ENCODE assay signal across 23 cellular contexts in the genomic region with DNA sequence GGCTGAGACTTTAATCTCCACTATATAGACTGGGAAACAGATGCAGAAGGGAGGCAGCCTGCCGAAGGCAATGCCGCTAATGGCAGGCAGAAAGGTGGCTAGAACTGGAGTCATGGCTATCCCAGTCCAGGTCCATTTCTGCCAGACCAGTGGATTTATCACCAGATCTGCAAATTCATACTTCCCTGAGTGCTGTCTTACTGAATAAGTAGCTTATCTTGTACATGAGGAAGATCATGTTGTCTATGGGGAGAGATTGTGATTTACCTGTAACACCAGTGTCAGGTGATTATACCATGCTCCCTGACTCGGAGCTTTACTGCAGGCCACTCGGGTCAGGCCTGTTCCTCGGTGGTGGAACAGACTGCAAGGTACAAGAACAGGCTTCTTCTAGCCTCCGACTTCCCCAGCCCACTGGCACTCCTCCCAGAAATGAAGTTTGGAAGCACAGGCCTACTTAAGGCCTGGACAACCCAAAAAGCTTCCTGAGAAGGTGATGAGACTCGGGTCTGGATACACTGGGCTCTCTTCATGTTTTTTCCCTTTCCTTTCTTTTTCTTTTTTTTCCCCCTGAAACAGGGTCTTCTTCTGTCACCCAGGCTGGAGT. TPM values are rescaled to one million over a fixed set of nuclear protein-coding genes. Genes with fewer than 3 reads are reported as not detected.
DNase-seq lines count a peak whose midpoint lies in the region; ATAC-seq and TF ChIP-seq lines count a peak whose summit lies in the region.
"Had no signal": no experiment of that assay in that cellular context is flagged by ENCODE, and none has a peak within 500 bp of the region (broad histone marks: within the 10 kb centered on the region; RNA-seq: fewer than 3 reads in every experiment).

No MANE protein-coding gene starts in this region.

- peaks cover 8% of the 10 kb centered on the region for H3K4me1 Mint-ChIP-seq in activated CD4-positive, alpha-beta T cell treated with anti-CD3 and anti-CD28 coated beads, Interleukin-2, amount 10 ng/mL, durations not matched to agents 24 days and 14 days
- H3K4me1 Mint-ChIP-seq in T-helper 2 cell treated with Interferon-gamma antibody and Interleukin-4, amounts not matched to agents 5 μg/mL and 100 μg/mL, for 36 hours (ENCODE audit: low read depth): peaks cover 12% of the 10 kb centered on the region

- peaks cover 3% of the 10 kb centered on the region for H3K9me1 ChIP-seq in IMR-90 (ENCODE audit: insufficient read depth, low read length)

- no TSS peak for BruUV-seq in IMR-90 (replicated peaks; lab: Mats Ljungman, UMichigan)

- no peak overlapping the region for H3K4me3 Mint-ChIP-seq in activated CD4-positive, alpha-beta T cell treated with anti-CD3 and anti-CD28 coated beads, Interleukin-2, amount 10 ng/mL, durations not matched to agents 24 days and 14 days
- H3K4me3 Mint-ChIP-seq in T-helper 2 cell treated with Interferon-gamma antibody and Interleukin-4, amounts not matched to agents 5 μg/mL and 100 μg/mL, for 36 hours: no peak overlapping the region
- H3K4me3 Mint-ChIP-seq: activated CD8-positive, alpha-beta T cell treated with anti-CD3 and anti-CD28 coated beads, Interleukin-2, amount 10 ng/mL, durations not matched to agents 7 days and 5 days had no signal

- H3K27ac Mint-ChIP-seq in activated CD4-positive, alpha-beta T cell treated with anti-CD3 and anti-CD28 coated beads, Interleukin-2, amount 10 ng/mL, durations not matched to agents 24 days and 14 days: no peak overlapping the region
- no peak overlapping the region for H3K27ac Mint-ChIP-seq in T-helper 2 cell treated with Interferon-gamma antibody and Interleukin-4, amounts not matched to agents 5 μg/mL and 100 μg/mL, for 36 hours
- H3K27ac Mint-ChIP-seq: activated CD8-positive, alpha-beta T cell treated with anti-CD3 and anti-CD28 coated beads, Interleukin-2, amount 10 ng/mL, durations not matched to agents 7 days and 5 days had no signal

- no peak overlapping the region for H2BK5ac ChIP-seq in IMR-90 (ENCODE audit: low read depth, low read length, poor library complexity, severe bottlenecking)

- H3K27ac ChIP-seq in IMR-90 (ENCODE audit: insufficient read depth, low read length): no peak overlapping the region
- peak overlapping the region in 3 of 4 donors; percentile 56 to 79 (median 77) for H3K27ac ChIP-seq in esophagus squamous epithelium
- peak overlapping the region; percentile 68 for H3K27ac ChIP-seq in parathyroid adenoma
- H3K27ac ChIP-seq in testis: peak overlapping the region; percentile 7 to 44
- H3K27ac ChIP-seq: neutrophil, upper lobe of left lung had no signal

- dilution Hi-C loops in IMR-90 (cut with HindIII; ENCODE audit: low sequenced_read_pairs, unreplicated experiment): no loop called here

- peak overlapping the region; percentile 14 for H2BK20ac ChIP-seq in IMR-90 (ENCODE audit: low read depth, low read length)

- H3K9me3 ChIP-seq in IMR-90 (ENCODE audit: control insufficient read depth, insufficient read depth, low read length): peaks cover 3% of the 10 kb centered on the region
- H3K9me3 ChIP-seq in esophagus squamous epithelium: no peaks in the 10 kb centered on the region
- H3K9me3 ChIP-seq in parathyroid adenoma (ENCODE audit: control insufficient read depth, low read length): no peaks in the 10 kb centered on the region
- H3K9me3 ChIP-seq in testis: no peaks in the 10 kb centered on the region
- 0 out of 2 replicates have a peak, but pooled peaks cover 2% of the 10 kb centered on the region for H3K9me3 ChIP-seq in MG63
- H3K9me3 ChIP-seq: neutrophil, upper lobe of left lung had no signal

- peak overlapping the region; percentile 26; the same call in 1 of the 2 replicates for H4K91ac ChIP-seq in IMR-90 (ENCODE audit: insufficient read depth, low read depth, low read length)

- peak overlapping the region; percentile 44; the same call in 1 of the 3 replicates for H2BK15ac ChIP-seq in IMR-90 (ENCODE audit: low read depth, low read length)

- H4K8ac ChIP-seq in IMR-90 (ENCODE audit: low read depth in 2 of 2, low read length in 2 of 2): peak overlapping the region in 1 of 2 experiments; percentile 5; a peak in 1 of 4 replicates

- TF ChIP-seq CTCF in IMR-90 (conservative IDR thresholded peaks at IDR 0.05; ENCODE audit: low read depth, low read length) (no peak), esophagus squamous epithelium (IDR thresholded peaks at IDR 0.05) (no peak), parathyroid adenoma (IDR thresholded peaks at IDR 0.05) (no peak), testis (IDR thresholded peaks at IDR 0.05) (no peak)

- H3K27me3 ChIP-seq in IMR-90 (ENCODE audit: control insufficient read depth, insufficient read depth, low read length) (no peaks in the 10 kb centered on the region), esophagus squamous epithelium (no peaks in the 10 kb centered on the region), parathyroid adenoma (ENCODE audit: control insufficient read depth, insufficient read depth, low read length) (no peaks in the 10 kb centered on the region), testis (no peaks in the 10 kb centered on the region), MG63 (no peaks in the 10 kb centered on the region)
- H3K27me3 ChIP-seq: neutrophil, upper lobe of left lung had no signal

- H3K4me2 ChIP-seq in IMR-90 (ENCODE audit: low read depth, low read length) (no peak overlapping the region), parathyroid adenoma (ENCODE audit: low read length) (no peak overlapping the region)

- peak overlapping the region; percentile 86 for H2AK5ac ChIP-seq in IMR-90 (ENCODE audit: low read depth, low read length)

- peak overlapping the region; percentile 17; the same call in 1 of the 2 replicates for H2BK120ac ChIP-seq in IMR-90 (ENCODE audit: low read depth, low read length)

- H2AK9ac ChIP-seq in IMR-90 (replicated peaks; ENCODE audit: low read depth, low read length, poor library complexity): no peak overlapping the region

- no peaks in the 10 kb centered on the region for H3K27me3 Mint-ChIP-seq in activated CD4-positive, alpha-beta T cell treated with anti-CD3 and anti-CD28 coated beads, Interleukin-2, amount 10 ng/mL, durations not matched to agents 24 days and 14 days
- no peaks in the 10 kb centered on the region for H3K27me3 Mint-ChIP-seq in T-helper 2 cell treated with Interferon-gamma antibody and Interleukin-4, amounts not matched to agents 5 μg/mL and 100 μg/mL, for 36 hours (ENCODE audit: low read depth)

- H3K36me3 ChIP-seq in IMR-90 (ENCODE audit: control insufficient read depth, insufficient read depth, low read length): no peaks in the 10 kb centered on the region; the same call in 1 of the 2 replicates
- no peaks in the 10 kb centered on the region for H3K36me3 ChIP-seq in esophagus squamous epithelium
- H3K36me3 ChIP-seq in parathyroid adenoma (ENCODE audit: control insufficient read depth, insufficient read depth, low read length): no peaks in the 10 kb centered on the region
- H3K36me3 ChIP-seq in testis (ENCODE audit: low read depth, missing control alignments): no peaks in the 10 kb centered on the region
- H3K36me3 ChIP-seq in MG63: no peaks in the 10 kb centered on the region; the same call in 1 of the 2 replicates
- H3K36me3 ChIP-seq: upper lobe of left lung had no signal

- H2AFZ ChIP-seq in IMR-90 (replicated peaks; ENCODE audit: low read length, poor library complexity) (peak overlapping the region; percentile 9), parathyroid adenoma (peak overlapping the region; percentile 67)

- H3K4ac ChIP-seq in IMR-90 (ENCODE audit: low read depth, low read length): peak overlapping the region; percentile 32

- no peaks in the 10 kb centered on the region for H3K79me2 ChIP-seq in parathyroid adenoma

- CTCF ChIA-PET in IMR-90 (lab: Yijun Ruan, JAX): no interaction called here

- WGBS in IMR-90 (ENCODE audit: extremely low coverage in 2 of 2, insufficient read length in 1 of 2), 2 experiments: 92% methylated on average over 2 of the region's 7 CpGs; no CpG with 5 or more reads in 1 of the 2 experiments
- 60 to 67% methylated on average over 6 to 7 of the region's 7 CpGs for WGBS in esophagus squamous epithelium, 2 donors
- 60 to 63% methylated on average over 2 to 7 of the region's 7 CpGs for WGBS in testis, 2 donors

- in situ Hi-C loops in IMR-90 (cut with MboI; ENCODE audit: low sequenced_read_pairs): no loop called here

- POLR2A ChIA-PET in IMR-90 (lab: Charles Lee; ENCODE audit: unreplicated experiment): no interaction called here

- TF ChIP-seq RAD21 in IMR-90 (IDR thresholded peaks at IDR 0.05; ENCODE audit: low read length): no peak

- H3K79me1 ChIP-seq in IMR-90 (ENCODE audit: low read depth in 1 of 2, low read length in 2 of 2): peaks cover 0 to 23% of the 10 kb centered on the region in 2 experiments; a peak in 2 of 4 replicates

- ATAC-seq in IMR-90 (ENCODE audit: low read depth): no peak
- ATAC-seq: activated CD4-positive, CD25-positive, alpha-beta regulatory T cell treated with anti-CD3 and anti-CD28 coated beads, Interleukin-2, amount 50 U/mL, for 24 hours; activated CD8-positive, alpha-beta T cell treated with anti-CD3 and anti-CD28 coated beads, Interleukin-2, amount 10 ng/mL, durations not matched to agents 7 days and 5 days; stimulated activated naive CD8-positive, alpha-beta T cell treated with anti-CD3 and anti-CD28 coated beads, Interleukin-15, Interleukin-2, amounts not matched to agents 100 U/mL and 50 U/mL, for 24 hours had no signal

- no peak for TF ChIP-seq POLR2A in IMR-90 (IDR thresholded peaks at IDR 0.05; ENCODE audit: low read depth, low read length)
- no peak for TF ChIP-seq POLR2A in esophagus squamous epithelium (IDR thresholded peaks at IDR 0.05)
- TF ChIP-seq POLR2A in testis (IDR thresholded peaks at IDR 0.05): no peak

- H3K36me3 Mint-ChIP-seq in activated CD4-positive, alpha-beta T cell treated with anti-CD3 and anti-CD28 coated beads, Interleukin-2, amount 10 ng/mL, durations not matched to agents 24 days and 14 days (ENCODE audit: low read depth): peaks cover 7% of the 10 kb centered on the region
- H3K36me3 Mint-ChIP-seq in T-helper 2 cell treated with Interferon-gamma antibody and Interleukin-4, amounts not matched to agents 5 μg/mL and 100 μg/mL, for 36 hours (ENCODE audit: low read depth): peaks cover 6% of the 10 kb centered on the region

- H3K9ac ChIP-seq in IMR-90 (ENCODE audit: low read depth, low read length) (no peak overlapping the region), parathyroid adenoma (no peak overlapping the region)

- H3K9me3 Mint-ChIP-seq in activated CD4-positive, alpha-beta T cell treated with anti-CD3 and anti-CD28 coated beads, Interleukin-2, amount 10 ng/mL, durations not matched to agents 24 days and 14 days: peaks cover 5% of the 10 kb centered on the region
- peaks cover 7% of the 10 kb centered on the region for H3K9me3 Mint-ChIP-seq in T-helper 2 cell treated with Interferon-gamma antibody and Interleukin-4, amounts not matched to agents 5 μg/mL and 100 μg/mL, for 36 hours

- H3K56ac ChIP-seq in IMR-90 (ENCODE audit: extremely low read depth, insufficient read depth, low read length): no peak overlapping the region

- H3K4me3 ChIP-seq in IMR-90 (ENCODE audit: insufficient read depth, low read depth, low read length) (no peak overlapping the region), esophagus squamous epithelium (no peak overlapping the region), parathyroid adenoma (ENCODE audit: low read depth, low read length) (no peak overlapping the region), testis (no peak overlapping the region), MG63 (no peak overlapping the region)
- H3K4me3 ChIP-seq: upper lobe of left lung had no signal

- intact Hi-C loops in IMR-90 (cut with micrococcal nuclease): no loop called here
- intact Hi-C loops in esophagus squamous epithelium (cut with DNase I): no loop called here
- intact Hi-C loops in testis (cut with DNase I; ENCODE audit: low total_unique reads): no loop called here
- intact Hi-C loops in activated CD4-positive, alpha-beta T cell treated with anti-CD3 and anti-CD28 coated beads, Interleukin-2, amount 10 ng/mL, durations not matched to agents 24 days and 14 days (cut with micrococcal nuclease): loop anchor here (5.0 kb wide), 1 partner anchor 122 kb away; no protein-coding TSS in a partner anchor

- H3K23ac ChIP-seq in IMR-90 (ENCODE audit: low read depth, low read length): no peak overlapping the region

- DNase-seq in IMR-90: no peak
- no peak for DNase-seq in esophagus squamous epithelium (lab: John Stamatoyannopoulos, UW)
- peak; percentile 64 for DNase-seq in testis
- DNase-seq in activated CD4-positive, alpha-beta T cell treated with anti-CD3 and anti-CD28 coated beads, Interleukin-2, amount 10 ng/mL, durations not matched to agents 24 days and 14 days: no peak
- no peak for DNase-seq in GM19238 (ENCODE audit: insufficient read length, low spot score)
- DNase-seq in T-helper 2 cell treated with Interferon-gamma antibody and Interleukin-4, amounts not matched to agents 5 μg/mL and 100 μg/mL, for 36 hours (ENCODE audit: low spot score): no peak
- DNase-seq in MG63: no peak
- DNase-seq: activated CD8-positive, alpha-beta T cell treated with anti-CD3 and anti-CD28 coated beads, Interleukin-2, amount 10 ng/mL, durations not matched to agents 7 days and 5 days; activated naive CD4-positive, alpha-beta T cell; activated T-cell treated with anti-CD3 and anti-CD28 coated beads for 4 hours; COR-L47; cortex of kidney; DMS79 treated with DMSO at 0.1 percent for 48 hours; NCI-H187 treated with DMSO at 0.1 percent for 48 hours; NCI-H524 treated with DMSO at 0.1 percent for 48 hours; NK-92 treated with Interleukin-12 subunit alpha and Interleukin-12 subunit beta, amount 100 ng/mL, for 24 hours; SIG-M5; stimulated activated CD4-positive, alpha-beta T cell treated with anti-CD3 and anti-CD28 coated beads, Interleukin-4, amount 100 ng/mL, for 24 hours; stimulated activated naive CD8-positive, alpha-beta T cell treated with anti-CD3 and anti-CD28 coated beads, Interleukin-15, Interleukin-2, amounts not matched to agents 100 U/mL and 50 U/mL, for 24 hours had no signal

- H3K4me1 ChIP-seq in IMR-90 (ENCODE audit: control insufficient read depth, insufficient read depth, low read length) (peaks cover 4% of the 10 kb centered on the region), esophagus squamous epithelium (peaks cover 0 to 22% (median 3%) of the 10 kb centered on the region in 3 donors), parathyroid adenoma (peaks cover 27% of the 10 kb centered on the region), testis (peaks cover 20% of the 10 kb centered on the region)

- H4K20me1 ChIP-seq in IMR-90 (ENCODE audit: insufficient read depth, low read length): no peaks in the 10 kb centered on the region

- H4K5ac ChIP-seq in IMR-90 (ENCODE audit: low read depth, low read length): no peak overlapping the region

- H3K14ac ChIP-seq in IMR-90 (replicated peaks; ENCODE audit: low read depth, low read length): 0 out of 2 replicates have a peak overlapping the region, but pooled peaks have one; percentile 28

- no peak overlapping the region for H3K18ac ChIP-seq in IMR-90 (ENCODE audit: low read depth, low read length)

RNA-seq across cellular contexts. Expression of a gene that starts 42.6 kb away (rescaled TPM):
- total RNA-seq in IMR-90 (2012; rRNA removed) (12.7 and 14.7 TPM in 2 replicates), esophagus squamous epithelium (10 to 100 TPM; 34.1 to 50.9 (median 41.3) TPM), testis (10 to 100 TPM; 50.1 to 54.8 TPM)
- polyA plus RNA-seq in IMR-90 (2012; rRNA removed) (28.6 and 28.7 TPM in 2 replicates), testis (ENCODE audit: insufficient read depth, low read depth, low replicate concordance) (26.9 TPM)
- polyA plus RNA-seq in IMR-90 (2012; cell fraction: cytosol; rRNA removed): 20.6 and 27.7 TPM in 2 replicates
- polyA plus RNA-seq in IMR-90 (2012; cell fraction: nucleus; rRNA removed; ENCODE audit: low replicate concordance): 59.2 and 67.7 TPM in 2 replicates
- 5.2 and 5.4 TPM in 2 replicates for total RNA-seq in activated CD4-positive, alpha-beta T cell treated with anti-CD3 and anti-CD28 coated beads, Interleukin-2, amount 10 ng/mL, durations not matched to agents 24 days and 14 days
- total RNA-seq in MG63 (2014; rRNA removed; shearing (Covaris generic); ENCODE audit: low replicate concordance): 22.6 and 33.8 TPM in 2 replicates
